ENCODE assay signal across 1 cellular context in genomic region chr14:34012978-34013713, GRCh38.
TF ChIP-seq lines count a peak whose summit lies in the region.

No MANE protein-coding gene starts in this region.

TF ChIP-seq in GM12878, 131 proteins besides CTCF, POLR2A, EP300 and RAD21 (continued from another document and continues in another):
- TF ChIP-seq BCL3 (IDR thresholded peaks at IDR 0.05; ENCODE audit: borderline replicate concordance, insufficient read depth, low read depth, low read length, poor library complexity, severe bottlenecking): no peak
- 0 out of 2 replicates have a peak, but pooled peaks have one; percentile 29 for TF ChIP-seq MLLT1 (IDR thresholded peaks at IDR 0.05)
- TF ChIP-seq CHD2 (IDR thresholded peaks at IDR 0.05; ENCODE audit: borderline replicate concordance, low read depth, low read length): no peak
- TF ChIP-seq SREBF1 (IDR thresholded peaks at IDR 0.05; ENCODE audit: low read length): no peak
- no peak for TF ChIP-seq ZBTB33 (IDR thresholded peaks at IDR 0.05)
- no peak for TF ChIP-seq ZZZ3 (IDR thresholded peaks at IDR 0.05; ENCODE audit: control insufficient read depth, insufficient read length, low read depth)
- TF ChIP-seq CBFB (IDR thresholded peaks at IDR 0.05; ENCODE audit: low read depth): no peak
- TF ChIP-seq ZNF274 (IDR thresholded peaks at IDR 0.05; ENCODE audit: insufficient read depth, insufficient read length): no peak
- no peak for TF ChIP-seq MYB (IDR thresholded peaks at IDR 0.05; ENCODE audit: borderline replicate concordance, low read depth, low read length)
- no peak for TF ChIP-seq CHD4 (IDR thresholded peaks at IDR 0.05)
- no peak for TF ChIP-seq POLR2AphosphoS5 (IDR thresholded peaks at IDR 0.05; ENCODE audit: low read length)
- TF ChIP-seq CBX5 (IDR thresholded peaks at IDR 0.05; ENCODE audit: low read depth): no peak
- TF ChIP-seq NR2C1 (IDR thresholded peaks at IDR 0.05): no peak
- no peak for TF ChIP-seq HDAC2 (IDR thresholded peaks at IDR 0.05)
- TF ChIP-seq ZNF687 (IDR thresholded peaks at IDR 0.05): peak; percentile 81
- TF ChIP-seq SKIL (IDR thresholded peaks at IDR 0.05; ENCODE audit: low read depth, poor library complexity, severe bottlenecking): peak; percentile 46
- 0 out of 2 replicates have a peak, but pooled peaks have one; percentile 5 for TF ChIP-seq BCL11A (IDR thresholded peaks at IDR 0.05; ENCODE audit: low read depth, low read length)
- TF ChIP-seq MEF2B (IDR thresholded peaks at IDR 0.05; ENCODE audit: partially characterized antibody, poor library complexity, severe bottlenecking): no peak
- TF ChIP-seq IRF3 (IDR thresholded peaks at IDR 0.05): no peak
- TF ChIP-seq POU2F2 (IDR thresholded peaks at IDR 0.05; ENCODE audit: borderline replicate concordance, low read depth, low read length): no peak
- TF ChIP-seq DPF2 (IDR thresholded peaks at IDR 0.05): no peak; the same call in none of the 2 replicates
- no peak for TF ChIP-seq WRNIP1 (IDR thresholded peaks at IDR 0.05; ENCODE audit: borderline replicate concordance, low read depth, low read length)
- TF ChIP-seq IRF5 (IDR thresholded peaks at IDR 0.05; ENCODE audit: borderline replicate concordance): no peak
- no peak for TF ChIP-seq PML (IDR thresholded peaks at IDR 0.05; ENCODE audit: low read length)
- TF ChIP-seq YY1 (IDR thresholded peaks at IDR 0.05; ENCODE audit: low read depth, low read length): no peak
- TF ChIP-seq MTA3 (IDR thresholded peaks at IDR 0.05; ENCODE audit: borderline replicate concordance, low read length): no peak
- no peak for TF ChIP-seq LARP7 (IDR thresholded peaks at IDR 0.05)
- 0 out of 2 replicates have a peak, but pooled peaks have one; percentile 44 for TF ChIP-seq NBN (IDR thresholded peaks at IDR 0.05)
- peak; percentile 21; the same call in 1 of the 2 replicates for TF ChIP-seq ZNF217 (IDR thresholded peaks at IDR 0.05)
- no peak for TF ChIP-seq EGR1 (IDR thresholded peaks at IDR 0.05; ENCODE audit: borderline replicate concordance in 1 of 2, low read depth in 2 of 2, low read length in 2 of 2)
- TF ChIP-seq ETV6 (conservative IDR thresholded peaks at IDR 0.05 in 1 of 2, IDR thresholded peaks at IDR 0.05 in 1 of 2; ENCODE audit: borderline replicate concordance in 1 of 2, low read depth in 1 of 2): 0 out of 4 replicates have a peak, but pooled peaks of 1 of the 2 experiments have one; percentile 15
- TF ChIP-seq NKRF (conservative IDR thresholded peaks at IDR 0.05): no peak
- no peak for TF ChIP-seq CUX1 (IDR thresholded peaks at IDR 0.05; ENCODE audit: insufficient replicate concordance, low read depth, low read length)
- TF ChIP-seq RBBP5 (conservative IDR thresholded peaks at IDR 0.05): no peak
